In the genomic region with DNA sequence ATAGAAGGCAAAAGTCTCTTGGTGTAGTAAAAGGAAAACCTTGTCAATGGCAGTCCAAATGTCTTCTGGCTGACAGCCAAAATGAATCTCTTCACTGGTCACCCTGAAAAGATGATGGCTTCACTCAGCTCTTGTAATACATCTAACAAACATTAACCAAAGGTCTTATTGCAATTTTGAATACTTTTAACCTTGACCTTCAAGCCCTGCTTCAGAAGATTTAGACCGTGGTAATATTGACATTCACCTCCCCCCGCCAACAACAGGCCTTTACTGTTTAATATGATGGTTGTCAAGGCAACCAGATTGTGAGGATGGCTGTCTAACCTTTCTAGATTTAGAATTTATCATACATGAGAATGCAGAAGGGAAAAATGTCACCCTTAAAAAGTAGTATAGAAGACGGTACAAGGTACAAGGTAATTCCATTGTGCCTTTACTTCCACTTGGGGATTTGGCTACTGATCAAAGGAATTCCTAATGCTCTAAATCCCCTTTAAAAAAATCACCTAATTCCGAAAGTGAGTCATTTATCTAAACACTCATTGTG, we compare ENCODE assay signal across 1 cellular context.
TF ChIP-seq lines count a peak whose summit lies in the region.

No MANE protein-coding gene starts in this region.

TF ChIP-seq in HepG2, 621 proteins besides CTCF, POLR2A, EP300 and RAD21 (continued from another document):
- TF ChIP-seq CEBPB (IDR thresholded peaks at IDR 0.05; ENCODE audit: borderline replicate concordance, low read depth, low read length) (peak; percentile 75), ZNF773 (CRISPR knock-in tag; IDR thresholded peaks at IDR 0.05; ENCODE audit: borderline replicate concordance) (no peak), MIER3 (CRISPR knock-in tag; IDR thresholded peaks at IDR 0.05; ENCODE audit: borderline replicate concordance) (0 out of 2 replicates have a peak, but pooled peaks have one; percentile 67), FOXK2 (IDR thresholded peaks at IDR 0.05) (peak; percentile 30; the same call in 1 of the 2 replicates), RFX1 (IDR thresholded peaks at IDR 0.05) (peak; percentile 91), SMAD9 (CRISPR knock-in tag; IDR thresholded peaks at IDR 0.05) (no peak), TCF7 (IDR thresholded peaks at IDR 0.05; ENCODE audit: low read depth) (peak; percentile 95), ZNF337 (CRISPR knock-in tag; IDR thresholded peaks at IDR 0.05; ENCODE audit: borderline replicate concordance, low read depth) (no peak)
- TF ChIP-seq, protein P1, sequence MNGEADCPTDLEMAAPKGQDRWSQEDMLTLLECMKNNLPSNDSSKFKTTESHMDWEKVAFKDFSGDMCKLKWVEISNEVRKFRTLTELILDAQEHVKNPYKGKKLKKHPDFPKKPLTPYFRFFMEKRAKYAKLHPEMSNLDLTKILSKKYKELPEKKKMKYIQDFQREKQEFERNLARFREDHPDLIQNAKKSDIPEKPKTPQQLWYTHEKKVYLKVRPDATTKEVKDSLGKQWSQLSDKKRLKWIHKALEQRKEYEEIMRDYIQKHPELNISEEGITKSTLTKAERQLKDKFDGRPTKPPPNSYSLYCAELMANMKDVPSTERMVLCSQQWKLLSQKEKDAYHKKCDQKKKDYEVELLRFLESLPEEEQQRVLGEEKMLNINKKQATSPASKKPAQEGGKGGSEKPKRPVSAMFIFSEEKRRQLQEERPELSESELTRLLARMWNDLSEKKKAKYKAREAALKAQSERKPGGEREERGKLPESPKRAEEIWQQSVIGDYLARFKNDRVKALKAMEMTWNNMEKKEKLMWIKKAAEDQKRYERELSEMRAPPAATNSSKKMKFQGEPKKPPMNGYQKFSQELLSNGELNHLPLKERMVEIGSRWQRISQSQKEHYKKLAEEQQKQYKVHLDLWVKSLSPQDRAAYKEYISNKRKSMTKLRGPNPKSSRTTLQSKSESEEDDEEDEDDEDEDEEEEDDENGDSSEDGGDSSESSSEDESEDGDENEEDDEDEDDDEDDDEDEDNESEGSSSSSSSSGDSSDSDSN (CRISPR knock-in tag; IDR thresholded peaks at IDR 0.05), result no peak
- TF ChIP-seq, protein P2, sequence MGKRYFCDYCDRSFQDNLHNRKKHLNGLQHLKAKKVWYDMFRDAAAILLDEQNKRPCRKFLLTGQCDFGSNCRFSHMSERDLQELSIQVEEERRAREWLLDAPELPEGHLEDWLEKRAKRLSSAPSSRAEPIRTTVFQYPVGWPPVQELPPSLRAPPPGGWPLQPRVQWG (CRISPR knock-in tag; IDR thresholded peaks at IDR 0.05; ENCODE audit: borderline replicate concordance, low read depth), result no peak
- TF ChIP-seq, protein P3, sequence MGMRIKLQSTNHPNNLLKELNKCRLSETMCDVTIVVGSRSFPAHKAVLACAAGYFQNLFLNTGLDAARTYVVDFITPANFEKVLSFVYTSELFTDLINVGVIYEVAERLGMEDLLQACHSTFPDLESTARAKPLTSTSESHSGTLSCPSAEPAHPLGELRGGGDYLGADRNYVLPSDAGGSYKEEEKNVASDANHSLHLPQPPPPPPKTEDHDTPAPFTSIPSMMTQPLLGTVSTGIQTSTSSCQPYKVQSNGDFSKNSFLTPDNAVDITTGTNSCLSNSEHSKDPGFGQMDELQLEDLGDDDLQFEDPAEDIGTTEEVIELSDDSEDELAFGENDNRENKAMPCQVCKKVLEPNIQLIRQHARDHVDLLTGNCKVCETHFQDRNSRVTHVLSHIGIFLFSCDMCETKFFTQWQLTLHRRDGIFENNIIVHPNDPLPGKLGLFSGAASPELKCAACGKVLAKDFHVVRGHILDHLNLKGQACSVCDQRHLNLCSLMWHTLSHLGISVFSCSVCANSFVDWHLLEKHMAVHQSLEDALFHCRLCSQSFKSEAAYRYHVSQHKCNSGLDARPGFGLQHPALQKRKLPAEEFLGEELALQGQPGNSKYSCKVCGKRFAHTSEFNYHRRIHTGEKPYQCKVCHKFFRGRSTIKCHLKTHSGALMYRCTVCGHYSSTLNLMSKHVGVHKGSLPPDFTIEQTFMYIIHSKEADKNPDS (CRISPR knock-in tag; IDR thresholded peaks at IDR 0.05), result no peak
